21 cellular contexts compared by ENCODE assay signal in genomic region chr6:119539066-119539746, GRCh38.
"Had no signal": no experiment of that assay in that cellular context is flagged by ENCODE, and none has a peak within 500 bp of the region (broad histone marks: within the 10 kb centered on the region; RNA-seq: fewer than 3 reads in every experiment).

No MANE protein-coding gene starts in this region.

- H3K36me3 ChIP-seq: heart left ventricle, neural progenitor cell, pancreas, suprapubic skin, thyroid gland, upper lobe of left lung, uterus had no signal

- H3K4me1 ChIP-seq: neural progenitor cell, thyroid gland, upper lobe of left lung, uterus had no signal

- ATAC-seq: heart left ventricle; left lobe of liver; pancreas; stimulated activated naive CD8-positive, alpha-beta T cell treated with anti-CD3 and anti-CD28 coated beads, Interleukin-15, Interleukin-2, amounts not matched to agents 100 U/mL and 50 U/mL, for 24 hours had no signal

- H3K9me3 Mint-ChIP-seq: mesothelial cell of epicardium; natural killer cell treated with Interleukin-12 subunit alpha and Interleukin-12 subunit beta and Interleukin-15 and Interleukin-18, amount 100 ng/mL, for 72 hours; neural progenitor cell; stimulated activated effector memory CD8-positive, alpha-beta T cell treated with anti-CD3 and anti-CD28 coated beads, Interleukin-12 subunit alpha, Interleukin-12 subunit beta, amount 100 ng/mL, for 72 hours had no signal

- H3K4me2 ChIP-seq: neural progenitor cell, smooth muscle cell had no signal

- H3K4me1 Mint-ChIP-seq: neural progenitor cell; stimulated activated effector memory CD8-positive, alpha-beta T cell treated with anti-CD3 and anti-CD28 coated beads, Interleukin-12 subunit alpha, Interleukin-12 subunit beta, amount 100 ng/mL, for 72 hours had no signal

- H3K27ac Mint-ChIP-seq: mesothelial cell of epicardium; natural killer cell treated with Interleukin-12 subunit alpha and Interleukin-12 subunit beta and Interleukin-15 and Interleukin-18, amount 100 ng/mL, for 72 hours; neural progenitor cell; progenitor cell of endocrine pancreas; stimulated activated effector memory CD8-positive, alpha-beta T cell treated with anti-CD3 and anti-CD28 coated beads, Interleukin-12 subunit alpha, Interleukin-12 subunit beta, amount 100 ng/mL, for 72 hours had no signal

- H3K9ac ChIP-seq: neural progenitor cell had no signal

- H3K4me3 Mint-ChIP-seq: mesothelial cell of epicardium; natural killer cell treated with Interleukin-12 subunit alpha and Interleukin-12 subunit beta and Interleukin-15 and Interleukin-18, amount 100 ng/mL, for 72 hours; neural progenitor cell; stimulated activated effector memory CD8-positive, alpha-beta T cell treated with anti-CD3 and anti-CD28 coated beads, Interleukin-12 subunit alpha, Interleukin-12 subunit beta, amount 100 ng/mL, for 72 hours had no signal

- H3K27ac ChIP-seq: coronary artery, heart left ventricle, neural progenitor cell, pancreas, suprapubic skin, thyroid gland, upper lobe of left lung, uterus had no signal

- DNase-seq: effector CD4-positive, alpha-beta T cell; heart left ventricle; hypothalamus; mammary epithelial cell; nucleus accumbens; right cardiac atrium; stimulated activated CD4-positive, alpha-beta T cell treated with anti-CD3 and anti-CD28 coated beads, Interleukin-2, amount 100 ng/mL, for 48 hours; stimulated activated naive CD8-positive, alpha-beta T cell treated with anti-CD3 and anti-CD28 coated beads, Interleukin-15, Interleukin-2, amounts not matched to agents 100 U/mL and 50 U/mL, for 24 hours; thyroid gland; uterus had no signal

- H3K36me3 Mint-ChIP-seq: mesothelial cell of epicardium; natural killer cell treated with Interleukin-12 subunit alpha and Interleukin-12 subunit beta and Interleukin-15 and Interleukin-18, amount 100 ng/mL, for 72 hours; neural progenitor cell; stimulated activated effector memory CD8-positive, alpha-beta T cell treated with anti-CD3 and anti-CD28 coated beads, Interleukin-12 subunit alpha, Interleukin-12 subunit beta, amount 100 ng/mL, for 72 hours had no signal

- H2AFZ ChIP-seq: neural progenitor cell had no signal

- H3K4me3 ChIP-seq: coronary artery, heart left ventricle, neural progenitor cell, pancreas, smooth muscle cell, suprapubic skin, thyroid gland, upper lobe of left lung, uterus had no signal

- H3K27me3 ChIP-seq: heart left ventricle, neural progenitor cell, pancreas, suprapubic skin, thyroid gland, upper lobe of left lung, uterus had no signal

- H3K9me3 ChIP-seq: heart left ventricle, pancreas, suprapubic skin, thyroid gland, upper lobe of left lung, uterus had no signal
